In the genomic region with DNA sequence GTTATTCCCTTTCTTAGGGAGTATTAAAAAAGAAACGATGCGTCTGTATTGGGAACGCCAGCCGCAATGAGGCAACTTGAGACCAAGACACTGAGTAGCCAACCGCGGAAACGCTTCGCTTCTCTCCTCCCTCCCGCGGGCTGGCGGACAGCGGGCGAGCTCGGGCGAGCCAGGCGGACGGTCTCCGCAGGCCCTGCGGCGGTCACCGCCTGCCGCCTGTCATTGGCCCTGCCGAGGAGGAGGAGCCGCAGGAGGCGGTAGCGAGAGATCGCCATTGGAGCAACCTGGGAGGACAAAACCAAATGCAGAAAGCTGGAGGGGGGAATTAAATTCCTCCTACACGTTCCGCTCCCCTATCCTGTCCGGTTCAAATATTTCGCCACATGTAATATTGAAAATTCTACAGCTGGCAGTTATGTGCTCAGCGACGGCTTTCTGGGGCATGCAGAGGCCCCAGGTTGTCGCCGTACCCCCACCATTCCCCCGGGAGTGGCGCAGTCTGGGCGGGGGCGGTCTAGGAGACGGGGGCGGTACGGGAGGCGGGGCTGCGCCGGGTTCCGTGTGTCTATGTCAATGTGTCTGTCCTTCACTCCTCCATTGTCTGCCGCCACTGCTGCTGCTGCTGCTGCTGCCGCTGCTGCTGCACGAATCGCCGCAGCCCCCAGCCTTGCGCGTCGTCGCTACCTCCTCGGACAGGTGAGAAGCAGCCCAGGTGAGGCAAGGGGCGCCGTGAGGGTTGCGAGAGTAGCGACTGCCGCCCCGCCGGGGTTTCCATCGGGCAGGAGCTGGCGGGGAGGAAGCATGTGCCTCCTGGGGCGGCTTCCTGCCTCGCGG, we compare ENCODE assay signal across 1 cellular context.
TF ChIP-seq lines count a peak whose summit lies in the region.

TSS of gene ANKMY2 (minus strand) at position 162 of the 834 bp plus-strand sequence. CDS start 181 bp downstream, outside the sequence.
TSS of gene BZW2 (plus strand) at position 589 of the 834 bp plus-strand sequence. CDS start 19,263 bp downstream, outside the sequence.

TF ChIP-seq in HepG2, 621 proteins besides CTCF, POLR2A, EP300 and RAD21 (continued from another document and continues in another):
- TF ChIP-seq ZNF782 (CRISPR knock-in tag; IDR thresholded peaks at IDR 0.05; ENCODE audit: borderline replicate concordance) = no peak; the same call in 1 of the 2 replicates
- 0 out of 2 replicates have a peak, but pooled peaks have one; percentile 40 for TF ChIP-seq ZNF468 (CRISPR knock-in tag; IDR thresholded peaks at IDR 0.05)
- peak; percentile 99 for TF ChIP-seq FOXK2 (IDR thresholded peaks at IDR 0.05)
- no peak for TF ChIP-seq NPAS2 (CRISPR knock-in tag; IDR thresholded peaks at IDR 0.05; ENCODE audit: borderline replicate concordance)
- TF ChIP-seq BRCA1 (CRISPR knock-in tag; IDR thresholded peaks at IDR 0.05) = peak; percentile 85; the same call in 1 of the 2 replicates
- TF ChIP-seq ZNF205 (CRISPR knock-in tag; IDR thresholded peaks at IDR 0.05) = peak; percentile 13; the same call in 1 of the 2 replicates
- TF ChIP-seq ZKSCAN8 (CRISPR knock-in tag; IDR thresholded peaks at IDR 0.05; ENCODE audit: borderline replicate concordance) = no peak
- TF ChIP-seq NCOA1 (CRISPR knock-in tag; IDR thresholded peaks at IDR 0.05) = no peak; the same call in 1 of the 2 replicates
- peak in 1 of 2 experiments; percentile 69; a peak in 2 of 4 replicates for TF ChIP-seq KLF16 (CRISPR knock-in tag; IDR thresholded peaks at IDR 0.05)
- TF ChIP-seq NR2F2 (IDR thresholded peaks at IDR 0.05; ENCODE audit: borderline replicate concordance, low read depth) = no peak; the same call in 1 of the 2 replicates
- TF ChIP-seq ELF3 (CRISPR knock-in tag; IDR thresholded peaks at IDR 0.05) = peak; percentile 32
- no peak for TF ChIP-seq ZMAT5 (CRISPR knock-in tag; IDR thresholded peaks at IDR 0.05; ENCODE audit: borderline replicate concordance, low read depth)
- TF ChIP-seq, protein P1, sequence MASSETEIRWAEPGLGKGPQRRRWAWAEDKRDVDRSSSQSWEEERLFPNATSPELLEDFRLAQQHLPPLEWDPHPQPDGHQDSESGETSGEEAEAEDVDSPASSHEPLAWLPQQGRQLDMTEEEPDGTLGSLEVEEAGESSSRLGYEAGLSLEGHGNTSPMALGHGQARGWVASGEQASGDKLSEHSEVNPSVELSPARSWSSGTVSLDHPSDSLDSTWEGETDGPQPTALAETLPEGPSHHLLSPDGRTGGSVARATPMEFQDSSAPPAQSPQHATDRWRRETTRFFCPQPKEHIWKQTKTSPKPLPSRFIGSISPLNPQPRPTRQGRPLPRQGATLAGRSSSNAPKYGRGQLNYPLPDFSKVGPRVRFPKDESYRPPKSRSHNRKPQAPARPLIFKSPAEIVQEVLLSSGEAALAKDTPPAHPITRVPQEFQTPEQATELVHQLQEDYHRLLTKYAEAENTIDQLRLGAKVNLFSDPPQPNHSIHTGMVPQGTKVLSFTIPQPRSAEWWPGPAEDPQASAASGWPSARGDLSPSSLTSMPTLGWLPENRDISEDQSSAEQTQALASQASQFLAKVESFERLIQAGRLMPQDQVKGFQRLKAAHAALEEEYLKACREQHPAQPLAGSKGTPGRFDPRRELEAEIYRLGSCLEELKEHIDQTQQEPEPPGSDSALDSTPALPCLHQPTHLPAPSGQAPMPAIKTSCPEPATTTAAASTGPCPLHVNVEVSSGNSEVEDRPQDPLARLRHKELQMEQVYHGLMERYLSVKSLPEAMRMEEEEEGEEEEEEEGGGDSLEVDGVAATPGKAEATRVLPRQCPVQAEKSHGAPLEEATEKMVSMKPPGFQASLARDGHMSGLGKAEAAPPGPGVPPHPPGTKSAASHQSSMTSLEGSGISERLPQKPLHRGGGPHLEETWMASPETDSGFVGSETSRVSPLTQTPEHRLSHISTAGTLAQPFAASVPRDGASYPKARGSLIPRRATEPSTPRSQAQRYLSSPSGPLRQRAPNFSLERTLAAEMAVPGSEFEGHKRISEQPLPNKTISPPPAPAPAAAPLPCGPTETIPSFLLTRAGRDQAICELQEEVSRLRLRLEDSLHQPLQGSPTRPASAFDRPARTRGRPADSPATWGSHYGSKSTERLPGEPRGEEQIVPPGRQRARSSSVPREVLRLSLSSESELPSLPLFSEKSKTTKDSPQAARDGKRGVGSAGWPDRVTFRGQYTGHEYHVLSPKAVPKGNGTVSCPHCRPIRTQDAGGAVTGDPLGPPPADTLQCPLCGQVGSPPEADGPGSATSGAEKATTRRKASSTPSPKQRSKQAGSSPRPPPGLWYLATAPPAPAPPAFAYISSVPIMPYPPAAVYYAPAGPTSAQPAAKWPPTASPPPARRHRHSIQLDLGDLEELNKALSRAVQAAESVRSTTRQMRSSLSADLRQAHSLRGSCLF (CRISPR knock-in tag; IDR thresholded peaks at IDR 0.05; ENCODE audit: borderline replicate concordance) = no peak
- TF ChIP-seq ZNF282 (IDR thresholded peaks at IDR 0.05; ENCODE audit: partially characterized antibody) = no peak
- no peak for TF ChIP-seq ZSCAN20 (CRISPR knock-in tag; IDR thresholded peaks at IDR 0.05; ENCODE audit: borderline replicate concordance)
- no peak for TF ChIP-seq ZNF572 (CRISPR knock-in tag; IDR thresholded peaks at IDR 0.05)
- no peak for TF ChIP-seq MAFK (conservative IDR thresholded peaks at IDR 0.05 in 1 of 2, IDR thresholded peaks at IDR 0.05 in 1 of 2; ENCODE audit: low read length in 2 of 2)
- no peak for TF ChIP-seq ATF6 (CRISPR knock-in tag; conservative IDR thresholded peaks at IDR 0.05)
- TF ChIP-seq ZNF12 (CRISPR knock-in tag; IDR thresholded peaks at IDR 0.05) = no peak; the same call in 1 of the 2 replicates
- TF ChIP-seq NFKB2 (CRISPR knock-in tag; IDR thresholded peaks at IDR 0.05; ENCODE audit: borderline replicate concordance) = peak; percentile 91
- TF ChIP-seq, protein P2, sequence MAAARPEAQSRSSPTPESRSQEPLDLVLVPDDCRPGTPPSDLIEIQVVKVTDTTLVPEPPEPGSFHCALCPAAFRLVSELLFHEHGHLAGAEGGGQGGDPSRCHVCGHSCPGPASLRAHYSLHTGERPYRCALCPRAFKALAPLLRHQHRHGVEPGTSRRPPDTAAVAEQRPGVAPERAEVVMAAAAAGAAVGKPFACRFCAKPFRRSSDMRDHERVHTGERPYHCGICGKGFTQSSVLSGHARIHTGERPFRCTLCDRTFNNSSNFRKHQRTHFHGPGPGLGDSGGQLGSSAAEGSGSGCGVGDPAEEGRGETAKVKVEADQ (CRISPR knock-in tag; IDR thresholded peaks at IDR 0.05; ENCODE audit: borderline replicate concordance) = 0 out of 2 replicates have a peak, but pooled peaks have one; percentile 13
- TF ChIP-seq TSC22D2 (CRISPR knock-in tag; IDR thresholded peaks at IDR 0.05; ENCODE audit: borderline replicate concordance) = 0 out of 2 replicates have a peak, but pooled peaks have one; percentile 19
- TF ChIP-seq ZNF605 (CRISPR knock-in tag; IDR thresholded peaks at IDR 0.05) = peak; percentile 77; the same call in 1 of the 2 replicates
- peak; percentile 63; the same call in 1 of the 2 replicates for TF ChIP-seq FOXJ3 (CRISPR knock-in tag; IDR thresholded peaks at IDR 0.05; ENCODE audit: borderline replicate concordance)
- TF ChIP-seq SYNCRIP (IDR thresholded peaks at IDR 0.05; ENCODE audit: insufficient read depth, low read depth, low read length) = no peak
- TF ChIP-seq GATAD1 (CRISPR knock-in tag; IDR thresholded peaks at IDR 0.05) = peak; percentile 59
- peak; percentile 24; the same call in 1 of the 2 replicates for TF ChIP-seq RXRA (CRISPR knock-in tag; IDR thresholded peaks at IDR 0.05)
- TF ChIP-seq HNF4A (CRISPR knock-in tag; IDR thresholded peaks at IDR 0.05) = no peak; the same call in 1 of the 2 replicates
- no peak for TF ChIP-seq KAT2B (IDR thresholded peaks at IDR 0.05; ENCODE audit: borderline replicate concordance, low read depth, low read length)
- no peak for TF ChIP-seq MAFF (IDR thresholded peaks at IDR 0.05; ENCODE audit: low read depth, low read length)
- 0 out of 2 replicates have a peak, but pooled peaks have one; percentile 69 for TF ChIP-seq PAWR (CRISPR knock-in tag; IDR thresholded peaks at IDR 0.05; ENCODE audit: borderline replicate concordance)
- 0 out of 2 replicates have a peak, but pooled peaks have one; percentile 43 for TF ChIP-seq IRF1 (CRISPR knock-in tag; IDR thresholded peaks at IDR 0.05; ENCODE audit: low read depth)
- TF ChIP-seq FUBP1 (CRISPR knock-in tag; IDR thresholded peaks at IDR 0.05; ENCODE audit: borderline replicate concordance) = no peak
- TF ChIP-seq, protein P3, sequence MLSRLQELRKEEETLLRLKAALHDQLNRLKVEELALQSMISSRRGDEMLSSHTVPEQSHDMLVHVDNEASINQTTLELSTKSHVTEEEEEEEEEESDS (CRISPR knock-in tag; IDR thresholded peaks at IDR 0.05; ENCODE audit: borderline replicate concordance) = no peak
- no peak for TF ChIP-seq NFE2L2 (IDR thresholded peaks at IDR 0.05; ENCODE audit: low read length)
- TF ChIP-seq FLYWCH1 (CRISPR knock-in tag; IDR thresholded peaks at IDR 0.05) = no peak
- TF ChIP-seq HDAC1 (CRISPR knock-in tag; IDR thresholded peaks at IDR 0.05) = peak; percentile 97
- TF ChIP-seq, protein P4, sequence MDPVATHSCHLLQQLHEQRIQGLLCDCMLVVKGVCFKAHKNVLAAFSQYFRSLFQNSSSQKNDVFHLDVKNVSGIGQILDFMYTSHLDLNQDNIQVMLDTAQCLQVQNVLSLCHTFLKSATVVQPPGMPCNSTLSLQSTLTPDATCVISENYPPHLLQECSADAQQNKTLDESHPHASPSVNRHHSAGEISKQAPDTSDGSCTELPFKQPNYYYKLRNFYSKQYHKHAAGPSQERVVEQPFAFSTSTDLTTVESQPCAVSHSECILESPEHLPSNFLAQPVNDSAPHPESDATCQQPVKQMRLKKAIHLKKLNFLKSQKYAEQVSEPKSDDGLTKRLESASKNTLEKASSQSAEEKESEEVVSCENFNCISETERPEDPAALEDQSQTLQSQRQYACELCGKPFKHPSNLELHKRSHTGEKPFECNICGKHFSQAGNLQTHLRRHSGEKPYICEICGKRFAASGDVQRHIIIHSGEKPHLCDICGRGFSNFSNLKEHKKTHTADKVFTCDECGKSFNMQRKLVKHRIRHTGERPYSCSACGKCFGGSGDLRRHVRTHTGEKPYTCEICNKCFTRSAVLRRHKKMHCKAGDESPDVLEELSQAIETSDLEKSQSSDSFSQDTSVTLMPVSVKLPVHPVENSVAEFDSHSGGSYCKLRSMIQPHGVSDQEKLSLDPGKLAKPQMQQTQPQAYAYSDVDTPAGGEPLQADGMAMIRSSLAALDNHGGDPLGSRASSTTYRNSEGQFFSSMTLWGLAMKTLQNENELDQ (CRISPR knock-in tag; IDR thresholded peaks at IDR 0.05; ENCODE audit: borderline replicate concordance) = 0 out of 2 replicates have a peak, but pooled peaks have one; percentile 50
- TF ChIP-seq, protein P5, sequence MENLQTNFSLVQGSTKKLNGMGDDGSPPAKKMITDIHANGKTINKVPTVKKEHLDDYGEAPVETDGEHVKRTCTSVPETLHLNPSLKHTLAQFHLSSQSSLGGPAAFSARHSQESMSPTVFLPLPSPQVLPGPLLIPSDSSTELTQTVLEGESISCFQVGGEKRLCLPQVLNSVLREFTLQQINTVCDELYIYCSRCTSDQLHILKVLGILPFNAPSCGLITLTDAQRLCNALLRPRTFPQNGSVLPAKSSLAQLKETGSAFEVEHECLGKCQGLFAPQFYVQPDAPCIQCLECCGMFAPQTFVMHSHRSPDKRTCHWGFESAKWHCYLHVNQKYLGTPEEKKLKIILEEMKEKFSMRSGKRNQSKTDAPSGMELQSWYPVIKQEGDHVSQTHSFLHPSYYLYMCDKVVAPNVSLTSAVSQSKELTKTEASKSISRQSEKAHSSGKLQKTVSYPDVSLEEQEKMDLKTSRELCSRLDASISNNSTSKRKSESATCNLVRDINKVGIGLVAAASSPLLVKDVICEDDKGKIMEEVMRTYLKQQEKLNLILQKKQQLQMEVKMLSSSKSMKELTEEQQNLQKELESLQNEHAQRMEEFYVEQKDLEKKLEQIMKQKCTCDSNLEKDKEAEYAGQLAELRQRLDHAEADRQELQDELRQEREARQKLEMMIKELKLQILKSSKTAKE (CRISPR knock-in tag; IDR thresholded peaks at IDR 0.05; ENCODE audit: borderline replicate concordance) = peak; percentile 66
